8 cellular contexts compared by ENCODE assay signal in the genomic region with DNA sequence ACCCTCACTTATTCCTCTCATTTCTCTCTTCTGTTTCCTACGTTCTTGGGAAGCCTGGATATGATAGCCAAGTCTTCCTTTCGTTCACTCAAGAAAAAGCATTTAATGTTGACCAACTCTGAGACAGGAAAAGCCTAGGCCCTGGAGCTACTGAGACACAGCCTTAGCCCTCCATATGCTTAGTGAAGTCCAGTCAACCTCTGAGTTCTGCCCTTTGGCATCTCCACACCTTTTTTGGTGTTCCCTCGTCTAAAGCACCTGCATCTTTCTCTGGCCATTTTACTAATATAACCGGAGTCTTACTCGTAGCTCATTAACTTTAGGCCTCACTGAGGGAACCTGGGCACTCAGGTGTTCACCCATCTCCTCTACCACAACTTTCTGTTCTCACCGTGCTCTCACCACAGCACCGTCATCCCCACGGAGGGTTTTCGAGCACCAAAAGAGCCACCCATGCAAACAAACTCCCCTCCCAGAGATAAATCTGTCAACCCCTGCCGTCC. TPM values are rescaled to one million over a fixed set of nuclear protein-coding genes. Genes with fewer than 3 reads are reported as not detected.
DNase-seq lines count a peak whose midpoint lies in the region; ATAC-seq lines count a peak whose summit lies in the region.

No MANE protein-coding gene starts in this region.

- peaks cover 27% of the 10 kb centered on the region for H3K36me3 Mint-ChIP-seq in activated CD8-positive, alpha-beta memory T cell treated with anti-CD3 and anti-CD28 coated beads, Interleukin-2, amount 10 ng/mL, durations not matched to agents 7 days and 5 days
- peaks cover 31% of the 10 kb centered on the region for H3K36me3 Mint-ChIP-seq in activated T-helper 2 cell treated with anti-CD3 and anti-CD28 coated beads, Interferon-gamma antibody, Interleukin-2, Interleukin-4, amounts not matched to agents 10 μg/mL and 5 μg/mL and 100 μg/mL, durations not matched to agents 14 hours and 24 hours and 36 hours (ENCODE audit: low read depth)

- H3K9ac ChIP-seq in iPS-15b (ENCODE audit: low read depth, low read length), result peak overlapping the region; percentile 99

- intact Hi-C loops in activated T-helper 2 cell treated with anti-CD3 and anti-CD28 coated beads, Interferon-gamma antibody, Interleukin-2, Interleukin-4, amounts not matched to agents 10 μg/mL and 5 μg/mL and 100 μg/mL, durations not matched to agents 14 hours and 24 hours and 36 hours (cut with micrococcal nuclease), result loop anchor here (1.0 to 10.0 kb wide), 2 partner anchors 27 to 259 kb away; partner anchors contain the start of gene FAH

- H3K27ac Mint-ChIP-seq in activated CD8-positive, alpha-beta memory T cell treated with anti-CD3 and anti-CD28 coated beads, Interleukin-2, amount 10 ng/mL, durations not matched to agents 7 days and 5 days, result peak overlapping the region; percentile 98
- H3K27ac Mint-ChIP-seq in activated T-helper 2 cell treated with anti-CD3 and anti-CD28 coated beads, Interferon-gamma antibody, Interleukin-2, Interleukin-4, amounts not matched to agents 10 μg/mL and 5 μg/mL and 100 μg/mL, durations not matched to agents 14 hours and 24 hours and 36 hours, result peak overlapping the region; percentile 99
- peak overlapping the region; percentile 99 to 100 for H3K27ac Mint-ChIP-seq in stimulated activated naive CD8-positive, alpha-beta T cell treated with anti-CD3 and anti-CD28 coated beads, Interleukin-15, amount 100 ng/mL, for 72 hours

- H3K27me3 ChIP-seq in iPS-15b (ENCODE audit: control insufficient read depth, insufficient read depth, low read length), result no peaks in the 10 kb centered on the region

- CTCF ChIA-PET in activated CD8-positive, alpha-beta memory T cell treated with anti-CD3 and anti-CD28 coated beads, Interleukin-2, amount 10 ng/mL, durations not matched to agents 7 days and 5 days (lab: Charles Lee), result interaction anchor here (1.0 to 3.1 kb wide), 9 partner anchors 9 to 96 kb away, joined by 3 to 20 read pairs (median 6); no protein-coding TSS in a partner anchor

- peak overlapping the region; percentile 90 for H3K4me3 Mint-ChIP-seq in activated CD8-positive, alpha-beta memory T cell treated with anti-CD3 and anti-CD28 coated beads, Interleukin-2, amount 10 ng/mL, durations not matched to agents 7 days and 5 days
- peak overlapping the region; percentile 98 for H3K4me3 Mint-ChIP-seq in activated T-helper 2 cell treated with anti-CD3 and anti-CD28 coated beads, Interferon-gamma antibody, Interleukin-2, Interleukin-4, amounts not matched to agents 10 μg/mL and 5 μg/mL and 100 μg/mL, durations not matched to agents 14 hours and 24 hours and 36 hours (ENCODE audit: low read depth)
- peak overlapping the region; percentile 95 to 100 for H3K4me3 Mint-ChIP-seq in stimulated activated naive CD8-positive, alpha-beta T cell treated with anti-CD3 and anti-CD28 coated beads, Interleukin-15, amount 100 ng/mL, for 72 hours

- H3K9me3 Mint-ChIP-seq in activated CD8-positive, alpha-beta memory T cell treated with anti-CD3 and anti-CD28 coated beads, Interleukin-2, amount 10 ng/mL, durations not matched to agents 7 days and 5 days (ENCODE audit: low read depth), result no peaks in the 10 kb centered on the region
- H3K9me3 Mint-ChIP-seq in activated T-helper 2 cell treated with anti-CD3 and anti-CD28 coated beads, Interferon-gamma antibody, Interleukin-2, Interleukin-4, amounts not matched to agents 10 μg/mL and 5 μg/mL and 100 μg/mL, durations not matched to agents 14 hours and 24 hours and 36 hours, result no peaks in the 10 kb centered on the region
- H3K9me3 Mint-ChIP-seq in stimulated activated naive CD8-positive, alpha-beta T cell treated with anti-CD3 and anti-CD28 coated beads, Interleukin-15, amount 100 ng/mL, for 72 hours, result peaks cover 4 to 8% of the 10 kb centered on the region in 2 donors

- peaks cover 47% of the 10 kb centered on the region for H3K4me1 Mint-ChIP-seq in activated CD8-positive, alpha-beta memory T cell treated with anti-CD3 and anti-CD28 coated beads, Interleukin-2, amount 10 ng/mL, durations not matched to agents 7 days and 5 days
- peaks cover 49% of the 10 kb centered on the region for H3K4me1 Mint-ChIP-seq in activated T-helper 2 cell treated with anti-CD3 and anti-CD28 coated beads, Interferon-gamma antibody, Interleukin-2, Interleukin-4, amounts not matched to agents 10 μg/mL and 5 μg/mL and 100 μg/mL, durations not matched to agents 14 hours and 24 hours and 36 hours (ENCODE audit: low read depth)
- H3K4me1 Mint-ChIP-seq in stimulated activated naive CD8-positive, alpha-beta T cell treated with anti-CD3 and anti-CD28 coated beads, Interleukin-15, amount 100 ng/mL, for 72 hours, result peaks cover 46% of the 10 kb centered on the region

- ATAC-seq in activated CD8-positive, alpha-beta memory T cell treated with anti-CD3 and anti-CD28 coated beads, Interleukin-2, amount 10 ng/mL, durations not matched to agents 7 days and 5 days, result peak; percentile 1
- peak; percentile 37 for ATAC-seq in HG03095 (IDR thresholded peaks at IDR 0.05; ENCODE audit: unreplicated experiment)
- peak; percentile 56 for ATAC-seq in stimulated activated naive CD8-positive, alpha-beta T cell treated with anti-CD3 and anti-CD28 coated beads, Interleukin-15, amount 100 ng/mL, for 72 hours

- no peaks in the 10 kb centered on the region for H3K9me3 ChIP-seq in iPS-15b (ENCODE audit: control insufficient read depth, insufficient read depth, low read length)

- no peaks in the 10 kb centered on the region for H3K27me3 Mint-ChIP-seq in activated CD8-positive, alpha-beta memory T cell treated with anti-CD3 and anti-CD28 coated beads, Interleukin-2, amount 10 ng/mL, durations not matched to agents 7 days and 5 days
- H3K27me3 Mint-ChIP-seq in activated T-helper 2 cell treated with anti-CD3 and anti-CD28 coated beads, Interferon-gamma antibody, Interleukin-2, Interleukin-4, amounts not matched to agents 10 μg/mL and 5 μg/mL and 100 μg/mL, durations not matched to agents 14 hours and 24 hours and 36 hours (ENCODE audit: low read depth), result no peaks in the 10 kb centered on the region
- H3K27me3 Mint-ChIP-seq in stimulated activated naive CD8-positive, alpha-beta T cell treated with anti-CD3 and anti-CD28 coated beads, Interleukin-15, amount 100 ng/mL, for 72 hours, result no peaks in the 10 kb centered on the region

- H3K4me1 ChIP-seq in iPS-15b (ENCODE audit: control insufficient read depth, insufficient read depth, low read length), result peaks cover 4% of the 10 kb centered on the region

- peak overlapping the region; percentile 85 for H3K4me3 ChIP-seq in iPS-15b (ENCODE audit: low read depth, low read length)

- no peak for DNase-seq in activated CD8-positive, alpha-beta memory T cell treated with anti-CD3 and anti-CD28 coated beads, Interleukin-2, amount 10 ng/mL, durations not matched to agents 7 days and 5 days
- DNase-seq in activated CD8-positive, alpha-beta memory T cell treated with anti-CD3 and anti-CD28 coated beads, Interleukin-2, amount 50 U/mL, for 48 hours, result no peak
- DNase-seq in activated T-helper 2 cell treated with anti-CD3 and anti-CD28 coated beads, Interferon-gamma antibody, Interleukin-2, Interleukin-4, amounts not matched to agents 10 μg/mL and 5 μg/mL and 100 μg/mL, durations not matched to agents 14 hours and 24 hours and 36 hours (ENCODE audit: low spot score), result no peak
- peak in 1 of 2 donors; percentile 71 for DNase-seq in stimulated activated naive CD8-positive, alpha-beta T cell treated with anti-CD3 and anti-CD28 coated beads, Interleukin-15, amount 100 ng/mL, for 72 hours
- no peak for DNase-seq in AG08396 (ENCODE audit: low spot score)
- no peak for DNase-seq in D341Med (ENCODE audit: low spot score)

- no peaks in the 10 kb centered on the region for H3K36me3 ChIP-seq in iPS-15b (ENCODE audit: control insufficient read depth, insufficient read depth, low read length)

RNA-seq across cellular contexts. Expression of gene MTHFS, which starts 0.6 kb away (rescaled TPM):
- 10 to 100 TPM; 17.0 to 22.1 TPM for total RNA-seq in activated CD8-positive, alpha-beta memory T cell treated with anti-CD3 and anti-CD28 coated beads, Interleukin-2, amount 10 ng/mL, durations not matched to agents 7 days and 5 days
- total RNA-seq in activated T-helper 2 cell treated with anti-CD3 and anti-CD28 coated beads, Interferon-gamma antibody, Interleukin-2, Interleukin-4, amounts not matched to agents 10 μg/mL and 5 μg/mL and 100 μg/mL, durations not matched to agents 14 hours and 24 hours and 36 hours, result 33.3 and 34.6 TPM in 2 replicates

Comparison
In these comparisons a context has a peak if more than half of its experiments do, and no peak if none do; other contexts are left out.
1. ATAC-seq: peak in every context shown above with its lines; median percentile 56 in stimulated activated naive CD8-positive, alpha-beta T cell treated with anti-CD3 and anti-CD28 coated beads, Interleukin-15, amount 100 ng/mL, for 72 hours; 37 in HG03095; 1 in activated CD8-positive, alpha-beta memory T cell treated with anti-CD3 and anti-CD28 coated beads, Interleukin-2, amount 10 ng/mL, durations not matched to agents 7 days and 5 days.